8 cellular contexts compared by ENCODE assay signal in genomic region chr19:36687214-36688056, GRCh38. TPM values are rescaled to one million over a fixed set of nuclear protein-coding genes. Genes with fewer than 3 reads are reported as not detected.
DNase-seq lines count a peak whose midpoint lies in the region; ATAC-seq and TF ChIP-seq lines count a peak whose summit lies in the region.

Gene ZNF567 (plus strand): TSS chr19:36687612. CDS start chr19:36694868, 7,256 bp downstream.

- H3K27ac ChIP-seq in mesodermal cell (ENCODE audit: low read depth, low read length, severe bottlenecking), result no peak within 1 kb of the TSS

- TF ChIP-seq CTCF in endothelial cell (IDR thresholded peaks at IDR 0.05; ENCODE audit: unreplicated experiment), result no peak

- peak within 1 kb of the TSS; percentile 96 for H3K4me3 Mint-ChIP-seq in endothelial cell (ENCODE audit: unreplicated experiment)

- H3K27ac Mint-ChIP-seq in endothelial cell (ENCODE audit: unreplicated experiment), result peak within 1 kb of the TSS; percentile 74

- H3K36me3 Mint-ChIP-seq in endothelial cell (ENCODE audit: low read depth, unreplicated experiment), result peaks cover 47% of the 10 kb centered on the region

- H3K4me1 ChIP-seq in NT2/D1 (ENCODE audit: insufficient read depth, insufficient read length), result no peaks in the 10 kb centered on the region
- H3K4me1 ChIP-seq in mesodermal cell (ENCODE audit: control insufficient read depth, insufficient read depth, low read length, poor library complexity, severe bottlenecking), result no peaks in the 10 kb centered on the region

- peaks cover 11% of the 10 kb centered on the region for H3K27me3 Mint-ChIP-seq in endothelial cell (ENCODE audit: unreplicated experiment)

- ATAC-seq in GM21360 (IDR thresholded peaks at IDR 0.05; ENCODE audit: unreplicated experiment), result peak; percentile 84

- H3K9me3 Mint-ChIP-seq in endothelial cell (ENCODE audit: unreplicated experiment), result peaks cover 21% of the 10 kb centered on the region

- peak within 1 kb of the TSS; percentile 96 for H3K9ac ChIP-seq in NT2/D1 (ENCODE audit: insufficient read length, low read depth)

- no peaks in the 10 kb centered on the region for H3K27me3 ChIP-seq in NT2/D1 (ENCODE audit: insufficient read depth, insufficient read length)

- H3K9me3 ChIP-seq in NT2/D1 (ENCODE audit: insufficient read depth, low read length) (peaks cover 14% of the 10 kb centered on the region; the same call in 1 of the 2 replicates), mesodermal cell (ENCODE audit: control insufficient read depth, low read length) (peaks cover 28% of the 10 kb centered on the region)

- H3K4me1 Mint-ChIP-seq in endothelial cell (ENCODE audit: unreplicated experiment), result peaks cover 22% of the 10 kb centered on the region

- DNase-seq in COLO829 (ENCODE audit: low spot score) (peak; percentile 93), HT1080 (ENCODE audit: low read depth) (peak; percentile 82), NT2/D1 (ENCODE audit: low read depth, low spot score) (peak; percentile 85), endothelial cell (ENCODE audit: low spot score) (peak; percentile 91)
- peak; percentile 99 for DNase-seq in activated CD8-positive, alpha-beta memory T cell treated with anti-CD3 and anti-CD28 coated beads, Interleukin-2, amount 50 U/mL, for 4 hours
- peak; percentile 99 for DNase-seq in stimulated activated CD8-positive, alpha-beta memory T cell treated with anti-CD3 and anti-CD28 coated beads, Interleukin-15, amount 100 ng/mL, for 24 hours (ENCODE audit: low read depth)

- H3K4me3 ChIP-seq in NT2/D1 (ENCODE audit: insufficient read length, low read depth) (peak within 1 kb of the TSS; percentile 94), mesodermal cell (ENCODE audit: extremely low read depth, insufficient read depth, low read length, poor library complexity, severe bottlenecking) (peak within 1 kb of the TSS; percentile 75)

- H3K36me3 ChIP-seq in NT2/D1 (ENCODE audit: insufficient read depth, insufficient read length, low read length) (peaks cover 34% of the 10 kb centered on the region), mesodermal cell (ENCODE audit: control insufficient read depth, insufficient read depth, low read length) (peaks cover 37% of the 10 kb centered on the region)

- 1% methylated on average over 52 to 62 of the region's 69 CpGs for WGBS in mesodermal cell (ENCODE audit: insufficient coverage in 2 of 2), 2 experiments

RNA-seq across cellular contexts. Expression of gene ZNF567, which starts in this region (rescaled TPM):
- total RNA-seq in HT1080 (2014; rRNA removed; shearing (Covaris generic)), result 1.5 and 1.8 TPM in 2 replicates
- 0.96 and 1.9 TPM in 2 replicates for polyA plus RNA-seq in HT1080 (2015; cell fraction: cytosol; rRNA removed)
- 3.2 and 3.8 TPM in 2 replicates for polyA plus RNA-seq in HT1080 (2015; cell fraction: nucleus; rRNA removed)
- total RNA-seq in endothelial cell (ENCODE audit: unreplicated experiment), result 9.7 TPM
- 10.1 TPM for polyA plus RNA-seq in mesodermal cell (2013, experiment 1 of 2)
- polyA plus RNA-seq in mesodermal cell (2013, experiment 2 of 2), result 9.3 TPM
